In genomic region chr22:44664149-44664548, GRCh38 we compare ENCODE assay signal across 1 cellular context.
TF ChIP-seq lines count a peak whose summit lies in the region.

No MANE protein-coding gene starts in this region.

TF ChIP-seq in GM12878, 131 proteins besides CTCF, POLR2A, EP300 and RAD21 (continued from another document):
- TF ChIP-seq CUX1 (IDR thresholded peaks at IDR 0.05; ENCODE audit: insufficient replicate concordance, low read depth, low read length) (no peak), RAD51 (IDR thresholded peaks at IDR 0.05) (peak; percentile 70; the same call in 1 of the 2 replicates), RCOR1 (conservative IDR thresholded peaks at IDR 0.05; ENCODE audit: low read depth, low read length) (no peak), ZNF687 (IDR thresholded peaks at IDR 0.05) (peak; percentile 88), NR2F1 (conservative IDR thresholded peaks at IDR 0.05) (0 out of 2 replicates have a peak, but pooled peaks have one; percentile 21)
- TF ChIP-seq, protein P1, sequence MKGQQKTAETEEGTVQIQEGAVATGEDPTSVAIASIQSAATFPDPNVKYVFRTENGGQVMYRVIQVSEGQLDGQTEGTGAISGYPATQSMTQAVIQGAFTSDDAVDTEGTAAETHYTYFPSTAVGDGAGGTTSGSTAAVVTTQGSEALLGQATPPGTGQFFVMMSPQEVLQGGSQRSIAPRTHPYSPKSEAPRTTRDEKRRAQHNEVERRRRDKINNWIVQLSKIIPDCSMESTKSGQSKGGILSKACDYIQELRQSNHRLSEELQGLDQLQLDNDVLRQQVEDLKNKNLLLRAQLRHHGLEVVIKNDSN (IDR thresholded peaks at IDR 0.05; ENCODE audit: borderline replicate concordance, extremely low read length, insufficient read depth, low read depth, low read length), result peak; percentile 70
TF ChIP-seq in GM12878: peak in this region for 7.
